ENCODE assay signal across 13 cellular contexts in the genomic region with DNA sequence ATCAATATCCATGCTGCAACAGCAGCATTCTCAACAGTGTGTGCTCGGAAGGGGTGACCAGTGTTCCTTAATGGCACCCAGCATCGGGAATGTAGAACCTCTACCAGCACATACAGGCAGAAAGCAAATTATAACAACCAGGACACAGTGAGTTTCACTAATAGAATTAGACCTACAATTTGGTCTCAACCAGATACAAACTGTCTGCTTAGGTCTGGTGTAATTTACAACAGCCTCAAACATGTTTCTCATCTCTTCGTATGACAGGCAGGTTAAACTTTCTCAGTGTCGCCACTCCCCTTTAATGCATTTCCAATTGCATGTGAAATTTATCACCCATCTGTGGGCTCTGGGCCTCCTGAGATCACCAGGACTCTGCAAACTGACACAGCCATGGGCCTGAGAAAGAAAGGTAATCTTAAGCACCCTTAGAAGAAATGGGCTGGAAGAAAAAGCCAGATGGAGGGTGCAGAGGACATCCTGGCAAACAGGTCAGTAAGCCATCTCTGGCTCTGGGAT.
DNase-seq lines count a peak whose midpoint lies in the region; ATAC-seq and TF ChIP-seq lines count a peak whose summit lies in the region.
"Had no signal": no experiment of that assay in that cellular context is flagged by ENCODE, and none has a peak within 500 bp of the region (broad histone marks: within the 10 kb centered on the region; RNA-seq: fewer than 3 reads in every experiment).

No MANE protein-coding gene starts in this region.

- no peaks in the 10 kb centered on the region for H3K27me3 ChIP-seq in BE2C

- DNase-seq in BE2C (peak; percentile 65), NCI-H460 (ENCODE audit: extremely low read depth, low read depth) (peak; percentile 77), left kidney (ENCODE audit: low read depth, low spot score) (peak; percentile 47), occipital lobe (lab: John Stamatoyannopoulos, UW) (no peak), Right ventricle myocardium superior (no peak), HuH-7 (ENCODE audit: low spot score) (no peak), C1 segment of cervical spinal cord (lab: John Stamatoyannopoulos, UW) (no peak)
- DNase-seq: 8988T; CD4-positive, alpha-beta memory T cell; DMS53; GOT3; H9 had no signal

- H3K4me1 ChIP-seq in BE2C: peaks cover 36% of the 10 kb centered on the region

- peaks cover 4% of the 10 kb centered on the region; the same call in 1 of the 2 replicates for H3K9me3 ChIP-seq in BE2C

- no peak for TF ChIP-seq CTCF in BE2C (IDR thresholded peaks at IDR 0.05; ENCODE audit: low read depth, low read length)

- intact Hi-C loops in Right ventricle myocardium superior (cut with DNase I): no loop called here

- no peak overlapping the region for H3K4me3 ChIP-seq in BE2C (ENCODE audit: low read depth, low read length)

- ATAC-seq in SK-N-SH treated with all-trans-retinoic acid at 6 μM for 48 hours (no peak; the same call in 2 of the 3 replicates), Right ventricle myocardium superior (ENCODE audit: poor library complexity) (no peak)

- peaks cover 22% of the 10 kb centered on the region for H3K36me3 ChIP-seq in BE2C

TF ChIP-seq in SK-N-SH treated with all-trans-retinoic acid at 6 μM for 48 hours, 23 proteins besides CTCF, POLR2A, EP300 and RAD21:
- TF ChIP-seq GLIS3 (CRISPR knock-in tag; IDR thresholded peaks at IDR 0.05): no peak
- TF ChIP-seq ZNF70 (CRISPR knock-in tag; IDR thresholded peaks at IDR 0.05): no peak
- TF ChIP-seq, protein P1, sequence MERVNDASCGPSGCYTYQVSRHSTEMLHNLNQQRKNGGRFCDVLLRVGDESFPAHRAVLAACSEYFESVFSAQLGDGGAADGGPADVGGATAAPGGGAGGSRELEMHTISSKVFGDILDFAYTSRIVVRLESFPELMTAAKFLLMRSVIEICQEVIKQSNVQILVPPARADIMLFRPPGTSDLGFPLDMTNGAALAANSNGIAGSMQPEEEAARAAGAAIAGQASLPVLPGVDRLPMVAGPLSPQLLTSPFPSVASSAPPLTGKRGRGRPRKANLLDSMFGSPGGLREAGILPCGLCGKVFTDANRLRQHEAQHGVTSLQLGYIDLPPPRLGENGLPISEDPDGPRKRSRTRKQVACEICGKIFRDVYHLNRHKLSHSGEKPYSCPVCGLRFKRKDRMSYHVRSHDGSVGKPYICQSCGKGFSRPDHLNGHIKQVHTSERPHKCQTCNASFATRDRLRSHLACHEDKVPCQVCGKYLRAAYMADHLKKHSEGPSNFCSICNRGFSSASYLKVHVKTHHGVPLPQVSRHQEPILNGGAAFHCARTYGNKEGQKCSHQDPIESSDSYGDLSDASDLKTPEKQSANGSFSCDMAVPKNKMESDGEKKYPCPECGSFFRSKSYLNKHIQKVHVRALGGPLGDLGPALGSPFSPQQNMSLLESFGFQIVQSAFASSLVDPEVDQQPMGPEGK (CRISPR knock-in tag; IDR thresholded peaks at IDR 0.05; ENCODE audit: borderline replicate concordance): no peak
- TF ChIP-seq TSHZ2 (CRISPR knock-in tag; IDR thresholded peaks at IDR 0.05): peak; percentile 64; the same call in 1 of the 2 replicates
- TF ChIP-seq OSR1 (CRISPR knock-in tag; IDR thresholded peaks at IDR 0.05): no peak

Comparison
In these comparisons a context has a peak if more than half of its experiments do, and no peak if none do; other contexts are left out.
1. DNase-seq: peak in BE2C (single experiment), NCI-H460 (single experiment) and left kidney (single experiment); none in occipital lobe (single experiment), Right ventricle myocardium superior (single experiment), HuH-7 (single experiment) and C1 segment of cervical spinal cord (0 of 14).